8 cellular contexts compared by ENCODE assay signal in the genomic region with DNA sequence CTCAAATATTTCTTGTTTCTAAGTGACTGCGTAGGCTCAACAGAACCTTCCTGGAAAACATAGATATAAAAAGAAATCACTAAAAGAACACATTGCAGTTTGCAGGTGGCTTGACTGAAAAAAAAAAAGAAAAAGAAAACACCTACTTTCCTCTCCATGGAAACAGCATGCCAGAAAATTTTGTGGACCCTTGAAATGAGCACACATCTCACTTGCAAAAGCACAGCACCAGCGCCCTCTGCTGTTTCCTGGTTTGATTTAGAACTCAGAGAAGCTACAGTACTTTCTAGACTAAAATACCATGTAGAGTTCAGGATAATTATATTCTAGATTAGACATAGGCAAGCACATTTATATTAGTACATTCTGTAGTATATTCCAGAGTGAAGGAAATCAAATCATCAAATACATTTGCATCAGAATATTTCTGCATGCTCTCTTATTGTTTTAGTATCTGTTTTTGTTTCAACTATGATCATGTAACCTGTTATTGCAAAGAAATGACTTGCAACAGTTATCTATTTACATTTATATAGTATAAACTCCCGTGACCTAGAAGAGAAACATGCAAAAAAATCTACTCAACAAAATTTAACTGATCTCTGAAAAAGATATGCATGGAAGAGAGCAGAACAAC. TPM values are rescaled to one million over a fixed set of nuclear protein-coding genes. Genes with fewer than 3 reads are reported as not detected.
DNase-seq lines count a peak whose midpoint lies in the region; ATAC-seq and TF ChIP-seq lines count a peak whose summit lies in the region.

No MANE protein-coding gene starts in this region.

- no peaks in the 10 kb centered on the region for H3K36me3 ChIP-seq in OCI-LY3 (replicated peaks; ENCODE audit: low read depth, low read length)
- no peaks in the 10 kb centered on the region for H3K36me3 ChIP-seq in esophagus squamous epithelium

- intact Hi-C loops in CD14-positive monocyte (cut with micrococcal nuclease), result loop anchor here (5.0 to 10.0 kb wide), 4 partner anchors 210 to 730 kb away; partner anchors contain the start of gene GJB2 (in 1 of the 2)
- intact Hi-C loops in esophagus squamous epithelium (cut with DNase I), result loop anchor here (10.0 kb wide), 2 partner anchors 210 to 430 kb away; no protein-coding TSS in a partner anchor
- intact Hi-C loops in natural killer cell (cut with micrococcal nuclease), result loop anchor here (1.0 to 2.0 kb wide), 4 partner anchors 96 to 726 kb away; no protein-coding TSS in a partner anchor

- TF ChIP-seq CTCF in CD14-positive monocyte (IDR thresholded peaks at IDR 0.05) (peak; percentile 86), OCI-LY3 (IDR thresholded peaks at IDR 0.05; ENCODE audit: low read depth, low read length) (peak; percentile 95), esophagus squamous epithelium (IDR thresholded peaks at IDR 0.05) (peak; percentile 19 to 75 (median 57)), natural killer cell (IDR thresholded peaks at IDR 0.05) (peak; percentile 89)

- no peak overlapping the region for H3K4me2 ChIP-seq in OCI-LY3 (ENCODE audit: low read length)

- no peaks in the 10 kb centered on the region for H3K9me3 Mint-ChIP-seq in CD14-positive monocyte
- no peaks in the 10 kb centered on the region for H3K9me3 Mint-ChIP-seq in natural killer cell
- H3K9me3 Mint-ChIP-seq in stimulated activated naive B cell treated with anti-CD40 and anti-IgM and Interleukin-4, amounts not matched to agents 10 μg/mL and 1 μg/mL and 100 μg/mL, for 72 hours, result peaks cover 0 to 1% of the 10 kb centered on the region in 2 donors

- no peak overlapping the region for H3K4me3 ChIP-seq in OCI-LY3 (ENCODE audit: low read length)
- no peak overlapping the region for H3K4me3 ChIP-seq in esophagus squamous epithelium

- H3K27me3 ChIP-seq in OCI-LY3 (ENCODE audit: low read depth, low read length) (no peaks in the 10 kb centered on the region), esophagus squamous epithelium (no peaks in the 10 kb centered on the region)

- peak in 1 of 3 donors; percentile 61 for ATAC-seq in natural killer cell
- peak; percentile 60 to 73 for ATAC-seq in stimulated activated naive B cell treated with anti-CD40 and anti-IgM and Interleukin-4, amounts not matched to agents 10 μg/mL and 1 μg/mL and 100 μg/mL, for 72 hours (replicated peaks)
- no peak for ATAC-seq in HG03045 (IDR thresholded peaks at IDR 0.05; ENCODE audit: unreplicated experiment)

- no peaks in the 10 kb centered on the region for H3K4me1 Mint-ChIP-seq in CD14-positive monocyte
- no peaks in the 10 kb centered on the region for H3K4me1 Mint-ChIP-seq in natural killer cell
- no peaks in the 10 kb centered on the region for H3K4me1 Mint-ChIP-seq in stimulated activated naive B cell treated with anti-CD40 and anti-IgM and Interleukin-4, amounts not matched to agents 10 μg/mL and 1 μg/mL and 100 μg/mL, for 72 hours

- H3K27ac ChIP-seq in OCI-LY3 (ENCODE audit: low read length) (no peak overlapping the region), esophagus squamous epithelium (no peak overlapping the region)

- H3K9ac ChIP-seq in OCI-LY3 (ENCODE audit: low read length), result no peak overlapping the region

- H3K9me3 ChIP-seq in OCI-LY3 (ENCODE audit: insufficient read depth, low read length), result no peaks in the 10 kb centered on the region
- no peaks in the 10 kb centered on the region for H3K9me3 ChIP-seq in esophagus squamous epithelium

- H3K4me1 ChIP-seq in OCI-LY3 (ENCODE audit: low read length) (0 out of 2 replicates have a peak, but pooled peaks cover 2% of the 10 kb centered on the region), esophagus squamous epithelium (no peaks in the 10 kb centered on the region)

- peaks cover 0 to 7% (median 4%) of the 10 kb centered on the region in 3 donors for H3K27me3 Mint-ChIP-seq in CD14-positive monocyte (ENCODE audit: low read depth in 3 of 3)
- H3K27me3 Mint-ChIP-seq in natural killer cell (ENCODE audit: low read depth in 2 of 2), result peaks cover 0 to 4% of the 10 kb centered on the region in 2 donors
- H3K27me3 Mint-ChIP-seq in stimulated activated naive B cell treated with anti-CD40 and anti-IgM and Interleukin-4, amounts not matched to agents 10 μg/mL and 1 μg/mL and 100 μg/mL, for 72 hours, result no peaks in the 10 kb centered on the region

- H3K4me3 Mint-ChIP-seq in CD14-positive monocyte, result no peak overlapping the region
- no peak overlapping the region for H3K4me3 Mint-ChIP-seq in natural killer cell
- H3K4me3 Mint-ChIP-seq in stimulated activated naive B cell treated with anti-CD40 and anti-IgM and Interleukin-4, amounts not matched to agents 10 μg/mL and 1 μg/mL and 100 μg/mL, for 72 hours, result no peak overlapping the region

- DNase-seq in CD14-positive monocyte (ENCODE audit: low spot score) (peak; percentile 54), HT1080 (ENCODE audit: low read depth) (peak; percentile 66), esophagus squamous epithelium (lab: John Stamatoyannopoulos, UW) (peak; percentile 9), natural killer cell (peak; percentile 52)
- DNase-seq in activated CD8-positive, alpha-beta memory T cell treated with anti-CD3 and anti-CD28 coated beads, Interleukin-2, amount 50 U/mL, for 48 hours, result peak; percentile 83
- peak; percentile 17 for DNase-seq in stimulated activated naive B cell treated with anti-CD40 and anti-IgM and Interleukin-4, amounts not matched to agents 10 μg/mL and 1 μg/mL and 100 μg/mL, for 72 hours

- H3K36me3 Mint-ChIP-seq in CD14-positive monocyte (no peaks in the 10 kb centered on the region), natural killer cell (no peaks in the 10 kb centered on the region)
- no peaks in the 10 kb centered on the region for H3K36me3 Mint-ChIP-seq in stimulated activated naive B cell treated with anti-CD40 and anti-IgM and Interleukin-4, amounts not matched to agents 10 μg/mL and 1 μg/mL and 100 μg/mL, for 72 hours

- no peak overlapping the region for H2AFZ ChIP-seq in OCI-LY3 (ENCODE audit: low read depth, low read length)

- H4K20me1 ChIP-seq in OCI-LY3 (ENCODE audit: insufficient read depth, low read length), result no peaks in the 10 kb centered on the region

- H3K27ac Mint-ChIP-seq in CD14-positive monocyte (no peak overlapping the region), natural killer cell (no peak overlapping the region)
- no peak overlapping the region for H3K27ac Mint-ChIP-seq in stimulated activated naive B cell treated with anti-CD40 and anti-IgM and Interleukin-4, amounts not matched to agents 10 μg/mL and 1 μg/mL and 100 μg/mL, for 72 hours

- no peaks in the 10 kb centered on the region for H3K79me2 ChIP-seq in OCI-LY3 (ENCODE audit: low read length)

- WGBS in esophagus squamous epithelium, 2 donors, result 29 to 34% methylated on average over 3 of the region's 3 CpGs

- no peak for TF ChIP-seq POLR2A in esophagus squamous epithelium (IDR thresholded peaks at IDR 0.05)

RNA-seq across cellular contexts. Expression of gene XPO4, which starts 22.3 kb away (rescaled TPM):
- polyA plus RNA-seq in CD14-positive monocyte, result 1 to 10 TPM; 2.9 to 4.0 TPM
- total RNA-seq in HT1080 (2014; rRNA removed; shearing (Covaris generic)), result 24.0 and 28.1 TPM in 2 replicates
- polyA plus RNA-seq in HT1080 (2015; cell fraction: cytosol; rRNA removed), result 9.8 and 12.4 TPM in 2 replicates
- polyA plus RNA-seq in HT1080 (2015; cell fraction: nucleus; rRNA removed), result 22.2 and 24.3 TPM in 2 replicates
- total RNA-seq in esophagus squamous epithelium (10 to 100 TPM in 3 of 4 donors, 1 to 10 TPM in 1; 8.8 to 25.0 (median 18.6) TPM), natural killer cell (10 to 100 TPM; 11.7 to 19.8 (median 19.7) TPM)

Comparison
In these comparisons a context has a peak if more than half of its experiments do, and no peak if none do; other contexts are left out.
1. DNase-seq: peak in every context shown above with its lines; median percentile 83 in activated CD8-positive, alpha-beta memory T cell treated with anti-CD3 and anti-CD28 coated beads, Interleukin-2, amount 50 U/mL, for 48 hours; 66 in HT1080; 54 in CD14-positive monocyte; 52 in natural killer cell; 17 in stimulated activated naive B cell treated with anti-CD40 and anti-IgM and Interleukin-4, amounts not matched to agents 10 μg/mL and 1 μg/mL and 100 μg/mL, for 72 hours; 9 in esophagus squamous epithelium.